Comparison of ENCODE assay signal across 20 cellular contexts in genomic region chr3:110149763-110150162, GRCh38.
"Had no signal": no experiment of that assay in that cellular context is flagged by ENCODE, and none has a peak within 500 bp of the region (broad histone marks: within the 10 kb centered on the region; RNA-seq: fewer than 3 reads in every experiment).

No MANE protein-coding gene starts in this region.

- H3K4me3 ChIP-seq: sigmoid colon, skin epidermis, testis, tibial nerve, upper lobe of right lung, vagina had no signal

- H3K36me3 ChIP-seq: neutrophil, sigmoid colon, tibial nerve, upper lobe of right lung, vagina had no signal

- DNase-seq: dermis blood vessel endothelial cell; effector CD4-positive, alpha-beta T cell; endodermal cell; erythroblast; immature natural killer cell; left colon; naive thymus-derived CD8-positive, alpha-beta T cell; sigmoid colon; stimulated activated CD4-positive, alpha-beta T cell treated with anti-CD3 and anti-CD28 coated beads, Interleukin-2, amount 100 ng/mL, for 24 hours; stimulated activated CD4-positive, alpha-beta T cell treated with anti-CD3 and anti-CD28 coated beads, Interleukin-4, amount 100 ng/mL, for 4 hours; stimulated activated naive B cell treated with anti-CD40 and anti-IgM and Interleukin-4, amounts not matched to agents 10 μg/mL and 1 μg/mL and 100 μg/mL, for 72 hours; stimulated activated naive CD8-positive, alpha-beta T cell treated with anti-CD3 and anti-CD28 coated beads, Interleukin-15, amount 100 ng/mL, for 72 hours; testis; upper lobe of right lung had no signal

- H3K27me3 ChIP-seq: foreskin keratinocyte, neutrophil, sigmoid colon, testis, tibial nerve, upper lobe of right lung, vagina had no signal

- ATAC-seq: foreskin keratinocyte; left colon; naive thymus-derived CD8-positive, alpha-beta T cell; stimulated activated naive B cell treated with anti-CD40 and anti-IgM and Interleukin-4, amounts not matched to agents 10 μg/mL and 1 μg/mL and 100 μg/mL, for 72 hours; stimulated activated naive CD8-positive, alpha-beta T cell treated with anti-CD3 and anti-CD28 coated beads, Interleukin-15, amount 100 ng/mL, for 72 hours; upper lobe of right lung had no signal

- FAIRE-seq: endothelial cell of umbilical vein had no signal

- H3K27ac ChIP-seq: foreskin keratinocyte, neutrophil, sigmoid colon, skin epidermis, testis, tibial nerve, upper lobe of right lung, vagina had no signal

- H3K4me1 ChIP-seq: foreskin keratinocyte, sigmoid colon, testis, tibial nerve, upper lobe of right lung, vagina had no signal

- H3K9me3 ChIP-seq: neutrophil, sigmoid colon, testis, tibial nerve, upper lobe of right lung, vagina had no signal
